ENCODE assay signal across 22 cellular contexts in the genomic region with DNA sequence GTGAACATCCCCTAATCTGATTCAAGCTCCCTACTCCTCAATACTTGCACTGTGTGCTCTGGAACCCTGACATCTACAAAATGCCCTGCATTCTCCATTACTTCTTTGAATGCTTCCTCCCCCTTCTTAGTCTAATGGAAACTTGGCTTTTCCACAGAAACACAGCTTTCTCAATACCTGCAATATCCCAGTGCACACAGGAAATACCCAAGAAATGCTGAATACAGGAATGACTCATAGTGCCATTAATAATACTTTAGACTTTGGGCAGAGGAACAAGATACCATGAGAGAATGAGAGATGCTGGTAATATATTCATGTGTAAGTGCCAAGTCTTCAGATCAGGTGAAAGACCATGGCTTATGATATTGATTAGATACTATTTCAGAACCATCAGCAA. TPM values are rescaled to one million over a fixed set of nuclear protein-coding genes. Genes with fewer than 3 reads are reported as not detected.
DNase-seq lines count a peak whose midpoint lies in the region; ATAC-seq and TF ChIP-seq lines count a peak whose summit lies in the region.
"Had no signal": no experiment of that assay in that cellular context is flagged by ENCODE, and none has a peak within 500 bp of the region (broad histone marks: within the 10 kb centered on the region; RNA-seq: fewer than 3 reads in every experiment).

No MANE protein-coding gene starts in this region.

- H2AFZ ChIP-seq in SK-N-SH (ENCODE audit: low read depth) (no peak overlapping the region), fibroblast of lung (ENCODE audit: low read length) (no peak overlapping the region)
- H2AFZ ChIP-seq: GM23338 had no signal

- H3K4me3 ChIP-seq in SK-N-SH (ENCODE audit: low read depth in 2 of 2, low read length in 1 of 2) (no peak overlapping the region), fibroblast of lung (replicated peaks in 1 of 4; ENCODE audit: control extremely low read depth in 1 of 4, insufficient read depth in 1 of 4, low read depth in 3 of 4, low read length in 4 of 4) (no peak overlapping the region), adrenal gland (no peak overlapping the region)
- H3K4me3 ChIP-seq: GM23338 had no signal

- H3K27ac ChIP-seq in SK-N-SH (ENCODE audit: low read depth in 2 of 2, low read length in 1 of 2) (no peak overlapping the region), RWPE1 (peak overlapping the region; percentile 64; the same call in 1 of the 2 replicates), fibroblast of lung (ENCODE audit: insufficient read depth, low read length) (no peak overlapping the region), adrenal gland (no peak overlapping the region)
- H3K27ac ChIP-seq: 22Rv1 had no signal

- no peak for ATAC-seq in SK-N-SH treated with all-trans-retinoic acid at 6 μM for 48 hours
- ATAC-seq: GM23338 had no signal

- CTCF ChIA-PET in SK-N-SH (lab: Yijun Ruan, JAX), result no interaction called here
- CTCF ChIA-PET in RWPE1 (lab: Yijun Ruan, JAX), result no interaction called here

- H3K79me2 ChIP-seq in SK-N-SH (ENCODE audit: insufficient read depth) (no peaks in the 10 kb centered on the region), fibroblast of lung (ENCODE audit: control insufficient read depth, insufficient read depth, low read length) (no peaks in the 10 kb centered on the region)

- POLR2A ChIA-PET in SK-N-SH (lab: Yijun Ruan, JAX) (no interaction called here), RWPE1 (lab: Yijun Ruan, JAX; ENCODE audit: low non-redundant PET) (no interaction called here)

- H3K27me3 ChIP-seq in SK-N-SH (ENCODE audit: insufficient read depth), result peaks cover 48% of the 10 kb centered on the region
- H3K27me3 ChIP-seq in fibroblast of lung (ENCODE audit: control insufficient read depth, insufficient read depth, low read length), result peaks cover 12% of the 10 kb centered on the region
- H3K27me3 ChIP-seq in adrenal gland, result peaks cover 2% of the 10 kb centered on the region

- TF ChIP-seq POLR2A in adrenal gland (IDR thresholded peaks at IDR 0.05), result no peak

- H3K4me1 ChIP-seq in SK-N-SH (ENCODE audit: control insufficient read depth in 1 of 2, insufficient read depth in 2 of 2, low read depth in 1 of 2, low read length in 1 of 2), result peaks cover 0 to 12% of the 10 kb centered on the region in 2 experiments; a peak in 1 of 4 replicates
- no peaks in the 10 kb centered on the region for H3K4me1 ChIP-seq in fibroblast of lung (ENCODE audit: control insufficient read depth, extremely low read depth, insufficient read depth, low read length)
- H3K4me1 ChIP-seq in adrenal gland (replicated peaks in 1 of 2), result no peaks in the 10 kb centered on the region

- no peaks in the 10 kb centered on the region for H3F3A ChIP-seq in SK-N-SH (replicated peaks; ENCODE audit: insufficient read depth)

- intact Hi-C loops in adrenal gland (cut with DNase I), result loop anchor here (10.0 kb wide), 1 partner anchor 280 kb away; no protein-coding TSS in a partner anchor

- H3K9me3 ChIP-seq in SK-N-SH (no peaks in the 10 kb centered on the region), fibroblast of lung (ENCODE audit: control insufficient read depth, insufficient read depth, low read depth, low read length) (no peaks in the 10 kb centered on the region), adrenal gland (replicated peaks in 1 of 3) (no peaks in the 10 kb centered on the region)

- DNase-seq in SK-N-SH (no peak), RWPE1 (ENCODE audit: low spot score) (peak; percentile 54), fibroblast of lung (ENCODE audit: low read depth in 2 of 2) (peak; percentile 55 to 69), stromal cell of bone marrow (ENCODE audit: low read depth) (peak; percentile 25), 8988T (no peak), adrenal gland (no peak), NCI-H1417 treated with DMSO at 0.1 percent for 48 hours (lab: John Stamatoyannopoulos, UW) (no peak)
- DNase-seq: activated CD4-positive, alpha-beta T cell treated with anti-CD3 and anti-CD28 coated beads, Interleukin-2, amount 50 U/mL, for 4 hours; activated naive CD8-positive, alpha-beta T cell treated with anti-CD3 and anti-CD28 coated beads for 36 hours; activated T-cell treated with anti-CD3 and anti-CD28 coated beads, Interleukin-2, amount 50 U/mL, for 48 hours; CD4-positive, CD25-positive, alpha-beta regulatory T cell; cerebellar nuclear complex; DND-41; endodermal cell; glutamatergic neuron; NCI-H187 treated with DMSO at 0.1 percent for 48 hours; NCI-H446 treated with DMSO at 0.1 percent for 48 hours; nephron progenitor cell; stimulated activated naive CD4-positive, alpha-beta T cell treated with Interleukin-2 at 50 U/mL for 16 hours had no signal

- H3K36me3 ChIP-seq in SK-N-SH (replicated peaks in 1 of 2; ENCODE audit: control insufficient read depth in 1 of 2, insufficient read depth in 2 of 2, low read length in 1 of 2), result no peaks in the 10 kb centered on the region
- no peaks in the 10 kb centered on the region for H3K36me3 ChIP-seq in fibroblast of lung (ENCODE audit: control insufficient read depth, insufficient read depth, low read length)
- no peaks in the 10 kb centered on the region for H3K36me3 ChIP-seq in adrenal gland (replicated peaks in 1 of 2)

- no peak overlapping the region for H3K9ac ChIP-seq in SK-N-SH
- H3K9ac ChIP-seq in fibroblast of lung (ENCODE audit: insufficient read depth, low read length), result no peak overlapping the region

- H4K20me1 ChIP-seq in SK-N-SH (ENCODE audit: insufficient read depth) (no peaks in the 10 kb centered on the region), fibroblast of lung (ENCODE audit: control insufficient read depth, extremely low read depth, insufficient read depth, low read length) (no peaks in the 10 kb centered on the region)

- no peak for TF ChIP-seq RAD21 in SK-N-SH (IDR thresholded peaks at IDR 0.05; ENCODE audit: low read length)

- TF ChIP-seq CTCF in SK-N-SH (IDR thresholded peaks at IDR 0.05), result no peak
- no peak for TF ChIP-seq CTCF in RWPE1 (conservative IDR thresholded peaks at IDR 0.05; ENCODE audit: low read depth)
- no peak for TF ChIP-seq CTCF in fibroblast of lung (conservative IDR thresholded peaks at IDR 0.05 in 1 of 2, IDR thresholded peaks at IDR 0.05 in 1 of 2; ENCODE audit: low read depth in 1 of 2, low read length in 2 of 2)
- TF ChIP-seq CTCF in adrenal gland (IDR thresholded peaks at IDR 0.05), result no peak

- H3K9me2 ChIP-seq in SK-N-SH, result no peaks in the 10 kb centered on the region

- no peak overlapping the region for H3K4me2 ChIP-seq in SK-N-SH
- no peak overlapping the region for H3K4me2 ChIP-seq in fibroblast of lung (ENCODE audit: extremely low read depth, insufficient read depth, low read length)
- H3K4me2 ChIP-seq: GM23338 had no signal

- no peak for TF ChIP-seq EP300 in SK-N-SH (IDR thresholded peaks at IDR 0.05; ENCODE audit: borderline replicate concordance in 1 of 2, low read depth in 1 of 2, low read length in 1 of 2)

TF ChIP-seq in SK-N-SH, 30 proteins besides CTCF, POLR2A, EP300 and RAD21 (continues in another document):
- TF ChIP-seq FOSL2 (IDR thresholded peaks at IDR 0.05; ENCODE audit: borderline replicate concordance, low read depth) (0 out of 2 replicates have a peak, but pooled peaks have one; percentile 5), POLR2AphosphoS5 (IDR thresholded peaks at IDR 0.05; ENCODE audit: low read depth, low read length) (no peak)
- TF ChIP-seq, protein P1, sequence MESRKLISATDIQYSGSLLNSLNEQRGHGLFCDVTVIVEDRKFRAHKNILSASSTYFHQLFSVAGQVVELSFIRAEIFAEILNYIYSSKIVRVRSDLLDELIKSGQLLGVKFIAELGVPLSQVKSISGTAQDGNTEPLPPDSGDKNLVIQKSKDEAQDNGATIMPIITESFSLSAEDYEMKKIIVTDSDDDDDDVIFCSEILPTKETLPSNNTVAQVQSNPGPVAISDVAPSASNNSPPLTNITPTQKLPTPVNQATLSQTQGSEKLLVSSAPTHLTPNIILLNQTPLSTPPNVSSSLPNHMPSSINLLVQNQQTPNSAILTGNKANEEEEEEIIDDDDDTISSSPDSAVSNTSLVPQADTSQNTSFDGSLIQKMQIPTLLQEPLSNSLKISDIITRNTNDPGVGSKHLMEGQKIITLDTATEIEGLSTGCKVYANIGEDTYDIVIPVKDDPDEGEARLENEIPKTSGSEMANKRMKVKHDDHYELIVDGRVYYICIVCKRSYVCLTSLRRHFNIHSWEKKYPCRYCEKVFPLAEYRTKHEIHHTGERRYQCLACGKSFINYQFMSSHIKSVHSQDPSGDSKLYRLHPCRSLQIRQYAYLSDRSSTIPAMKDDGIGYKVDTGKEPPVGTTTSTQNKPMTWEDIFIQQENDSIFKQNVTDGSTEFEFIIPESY (IDR thresholded peaks at IDR 0.05; ENCODE audit: borderline replicate concordance, low read depth), result no peak

TF ChIP-seq in SK-N-SH treated with all-trans-retinoic acid at 6 μM for 48 hours, 23 proteins besides CTCF, POLR2A, EP300 and RAD21 (continues in another document):
- TF ChIP-seq, protein P2, sequence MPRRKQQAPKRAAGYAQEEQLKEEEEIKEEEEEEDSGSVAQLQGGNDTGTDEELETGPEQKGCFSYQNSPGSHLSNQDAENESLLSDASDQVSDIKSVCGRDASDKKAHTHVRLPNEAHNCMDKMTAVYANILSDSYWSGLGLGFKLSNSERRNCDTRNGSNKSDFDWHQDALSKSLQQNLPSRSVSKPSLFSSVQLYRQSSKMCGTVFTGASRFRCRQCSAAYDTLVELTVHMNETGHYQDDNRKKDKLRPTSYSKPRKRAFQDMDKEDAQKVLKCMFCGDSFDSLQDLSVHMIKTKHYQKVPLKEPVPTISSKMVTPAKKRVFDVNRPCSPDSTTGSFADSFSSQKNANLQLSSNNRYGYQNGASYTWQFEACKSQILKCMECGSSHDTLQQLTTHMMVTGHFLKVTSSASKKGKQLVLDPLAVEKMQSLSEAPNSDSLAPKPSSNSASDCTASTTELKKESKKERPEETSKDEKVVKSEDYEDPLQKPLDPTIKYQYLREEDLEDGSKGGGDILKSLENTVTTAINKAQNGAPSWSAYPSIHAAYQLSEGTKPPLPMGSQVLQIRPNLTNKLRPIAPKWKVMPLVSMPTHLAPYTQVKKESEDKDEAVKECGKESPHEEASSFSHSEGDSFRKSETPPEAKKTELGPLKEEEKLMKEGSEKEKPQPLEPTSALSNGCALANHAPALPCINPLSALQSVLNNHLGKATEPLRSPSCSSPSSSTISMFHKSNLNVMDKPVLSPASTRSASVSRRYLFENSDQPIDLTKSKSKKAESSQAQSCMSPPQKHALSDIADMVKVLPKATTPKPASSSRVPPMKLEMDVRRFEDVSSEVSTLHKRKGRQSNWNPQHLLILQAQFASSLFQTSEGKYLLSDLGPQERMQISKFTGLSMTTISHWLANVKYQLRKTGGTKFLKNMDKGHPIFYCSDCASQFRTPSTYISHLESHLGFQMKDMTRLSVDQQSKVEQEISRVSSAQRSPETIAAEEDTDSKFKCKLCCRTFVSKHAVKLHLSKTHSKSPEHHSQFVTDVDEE (CRISPR knock-in tag; IDR thresholded peaks at IDR 0.05), result no peak
- no peak for TF ChIP-seq ZC3H10 (CRISPR knock-in tag; IDR thresholded peaks at IDR 0.05)

RNA-seq across cellular contexts. Expression of a gene that starts 5.6 kb away (rescaled TPM):
- not detected in 2 replicates for polyA plus RNA-seq in SK-N-SH (2012; rRNA removed)
- not detected in 2 replicates for polyA plus RNA-seq in SK-N-SH (2012; cell fraction: cytosol; rRNA removed)
- not detected in 2 replicates for polyA plus RNA-seq in SK-N-SH (2012; cell fraction: nucleus; rRNA removed)
- total RNA-seq in fibroblast of lung, result not detected in 2 replicates
- polyA plus RNA-seq in fibroblast of lung, result not detected in 2 replicates
- polyA plus RNA-seq in fibroblast of lung (2012), result not detected in 2 replicates
- polyA minus RNA-seq in fibroblast of lung (ENCODE audit: low replicate concordance), result not detected in 2 replicates
- total RNA-seq in adrenal gland, result 10 to 100 TPM in 1 of 8 donors, 1 to 10 TPM in 2, under 1 TPM in 3, not detected in 2; 0.40 to 17.0 (median 1.2) TPM
- polyA plus RNA-seq in adrenal gland, result under 1 TPM; 0.24 to 0.51 (median 0.49) TPM
- total RNA-seq: activated naive CD8-positive, alpha-beta T cell treated with anti-CD3 and anti-CD28 coated beads for 36 hours; CD4-positive, CD25-positive, alpha-beta regulatory T cell had no signal
- polyA plus RNA-seq: CD4-positive, CD25-positive, alpha-beta regulatory T cell had no signal

Comparison
In these comparisons a context has a peak if more than half of its experiments do, and no peak if none do; other contexts are left out.
1. DNase-seq: peak in RWPE1 (single experiment), fibroblast of lung (2 of 2) and stromal cell of bone marrow (single experiment); none in SK-N-SH (single experiment), 8988T (single experiment), adrenal gland (0 of 7) and NCI-H1417 treated with DMSO at 0.1 percent for 48 hours (single experiment).